1 cellular context compared by ENCODE assay signal in the genomic region with DNA sequence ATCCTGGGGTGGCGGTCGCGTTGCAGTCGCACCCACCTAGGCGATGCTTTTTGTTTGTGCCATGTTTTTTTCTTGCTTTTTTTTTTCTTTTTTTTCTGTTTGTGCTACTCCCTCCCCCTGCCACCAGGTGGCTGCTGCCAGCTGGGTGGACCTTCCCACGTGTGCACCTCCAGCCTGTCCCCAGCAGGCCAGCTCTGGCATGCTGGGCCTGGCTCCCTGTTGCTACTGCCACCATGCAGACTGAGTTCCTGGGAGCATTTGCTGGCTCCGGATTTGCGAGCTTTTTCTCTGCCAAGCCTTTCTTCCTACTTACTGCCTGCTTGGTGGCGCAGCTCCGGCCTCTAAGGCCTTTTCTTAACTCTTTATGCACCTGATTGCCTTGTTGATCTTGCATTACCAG.
A peak's percentile ranks its signal among the peaks of the same experiment; 100 is the strongest.
TF ChIP-seq lines count a peak whose summit lies in the region.

No MANE protein-coding gene starts in this region.

TF ChIP-seq in K562, 482 proteins besides CTCF, POLR2A, EP300 and RAD21 (continued from another document):
- TF ChIP-seq, protein P1, sequence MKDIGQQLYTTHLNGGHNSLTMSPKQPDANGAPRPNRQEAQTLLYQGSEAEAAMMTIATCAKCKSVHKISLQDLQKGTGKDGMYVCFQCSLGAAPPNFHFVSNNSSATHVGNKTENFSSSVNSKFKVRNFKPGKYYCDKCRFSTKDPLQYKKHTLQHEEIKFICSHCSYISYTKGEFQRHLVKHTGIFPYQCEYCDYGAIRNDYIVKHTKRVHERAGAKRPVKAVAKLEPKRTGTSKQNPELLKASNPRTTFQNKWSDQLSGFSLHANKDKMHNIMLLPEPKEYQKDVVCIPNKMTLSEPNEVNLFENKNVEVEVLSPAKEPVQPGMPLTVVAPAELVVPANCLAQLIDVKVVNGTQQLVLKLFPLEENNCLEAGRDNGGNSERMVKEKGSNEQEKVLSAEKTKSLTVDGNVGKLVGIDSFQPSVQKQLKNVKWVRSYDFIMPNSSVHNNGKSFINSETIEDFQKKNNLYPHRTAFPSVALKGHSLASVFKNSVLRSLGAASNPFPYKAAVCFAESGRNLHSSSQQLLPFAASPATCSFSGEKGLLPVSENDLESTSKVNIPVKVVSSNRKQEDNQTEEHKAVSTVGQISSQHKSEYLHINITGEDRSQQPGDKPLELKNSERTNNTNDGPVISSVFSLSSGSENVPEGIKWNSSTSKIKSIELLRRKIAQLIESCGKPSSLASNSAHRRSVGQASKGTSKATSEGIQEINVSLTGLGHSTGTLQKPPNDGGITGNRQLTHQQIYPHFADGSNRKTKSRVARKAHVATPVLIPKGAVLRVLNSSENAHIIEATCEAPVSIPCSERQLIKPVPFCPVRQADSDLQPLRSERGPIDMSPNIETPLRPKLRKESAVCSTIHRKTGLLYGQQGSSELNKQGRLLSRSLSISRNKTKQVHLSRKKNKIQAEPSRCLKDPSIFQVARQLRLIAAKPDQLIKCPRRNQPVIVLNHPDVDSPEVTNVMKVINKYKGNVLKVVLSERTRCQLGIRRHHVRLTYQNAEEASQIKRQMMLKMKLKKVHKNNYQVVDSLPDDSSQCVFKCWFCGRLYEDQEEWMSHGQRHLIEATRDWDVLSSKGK (CRISPR knock-in tag; IDR thresholded peaks at IDR 0.05) = no peak
- TF ChIP-seq, protein P2, sequence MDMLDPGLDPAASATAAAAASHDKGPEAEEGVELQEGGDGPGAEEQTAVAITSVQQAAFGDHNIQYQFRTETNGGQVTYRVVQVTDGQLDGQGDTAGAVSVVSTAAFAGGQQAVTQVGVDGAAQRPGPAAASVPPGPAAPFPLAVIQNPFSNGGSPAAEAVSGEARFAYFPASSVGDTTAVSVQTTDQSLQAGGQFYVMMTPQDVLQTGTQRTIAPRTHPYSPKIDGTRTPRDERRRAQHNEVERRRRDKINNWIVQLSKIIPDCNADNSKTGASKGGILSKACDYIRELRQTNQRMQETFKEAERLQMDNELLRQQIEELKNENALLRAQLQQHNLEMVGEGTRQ (CRISPR knock-in tag; IDR thresholded peaks at IDR 0.05) = peak; percentile 80
- TF ChIP-seq, protein P3, sequence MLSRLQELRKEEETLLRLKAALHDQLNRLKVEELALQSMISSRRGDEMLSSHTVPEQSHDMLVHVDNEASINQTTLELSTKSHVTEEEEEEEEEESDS (CRISPR knock-in tag; IDR thresholded peaks at IDR 0.05) = no peak
- TF ChIP-seq ZNF384 (IDR thresholded peaks at IDR 0.05; ENCODE audit: low read depth, low read length) (peak; percentile 93), MIER1 (IDR thresholded peaks at IDR 0.05; ENCODE audit: low read depth) (no peak), ZNF324 (CRISPR knock-in tag; IDR thresholded peaks at IDR 0.05) (no peak), FOS (IDR thresholded peaks at IDR 0.05; ENCODE audit: extremely low read depth, insufficient read length) (no peak)
- TF ChIP-seq, protein P4, sequence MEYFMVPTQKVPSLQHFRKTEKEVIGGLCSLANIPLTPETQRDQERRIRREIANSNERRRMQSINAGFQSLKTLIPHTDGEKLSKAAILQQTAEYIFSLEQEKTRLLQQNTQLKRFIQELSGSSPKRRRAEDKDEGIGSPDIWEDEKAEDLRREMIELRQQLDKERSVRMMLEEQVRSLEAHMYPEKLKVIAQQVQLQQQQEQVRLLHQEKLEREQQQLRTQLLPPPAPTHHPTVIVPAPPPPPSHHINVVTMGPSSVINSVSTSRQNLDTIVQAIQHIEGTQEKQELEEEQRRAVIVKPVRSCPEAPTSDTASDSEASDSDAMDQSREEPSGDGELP (CRISPR knock-in tag; IDR thresholded peaks at IDR 0.05; ENCODE audit: borderline replicate concordance) = peak; percentile 94
- TF ChIP-seq, protein P5, sequence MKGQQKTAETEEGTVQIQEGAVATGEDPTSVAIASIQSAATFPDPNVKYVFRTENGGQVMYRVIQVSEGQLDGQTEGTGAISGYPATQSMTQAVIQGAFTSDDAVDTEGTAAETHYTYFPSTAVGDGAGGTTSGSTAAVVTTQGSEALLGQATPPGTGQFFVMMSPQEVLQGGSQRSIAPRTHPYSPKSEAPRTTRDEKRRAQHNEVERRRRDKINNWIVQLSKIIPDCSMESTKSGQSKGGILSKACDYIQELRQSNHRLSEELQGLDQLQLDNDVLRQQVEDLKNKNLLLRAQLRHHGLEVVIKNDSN (CRISPR knock-in tag; IDR thresholded peaks at IDR 0.05) = peak; percentile 61
